Comparison of ENCODE assay signal across 1 cellular context in genomic region chr6:35688605-35689322, GRCh38.
TF ChIP-seq lines count a peak whose summit lies in the region.

FKBP5 (minus strand) TSS chr6:35688915; CDS start chr6:35642824, 46,091 bp downstream.

TF ChIP-seq in GM12878, 131 proteins besides CTCF, POLR2A, EP300 and RAD21 (continued from another document and continues in another):
- no peak for TF ChIP-seq ZBTB40 (IDR thresholded peaks at IDR 0.05; ENCODE audit: borderline replicate concordance)
- TF ChIP-seq SPI1 (IDR thresholded peaks at IDR 0.05; ENCODE audit: borderline replicate concordance, insufficient read depth, low read depth, low read length) = no peak
- TF ChIP-seq NR2C2 (IDR thresholded peaks at IDR 0.05; ENCODE audit: borderline replicate concordance, control insufficient read depth, insufficient read length, low read depth) = no peak
- TF ChIP-seq STAT1 (conservative IDR thresholded peaks at IDR 0.05) = no peak
- no peak for TF ChIP-seq STAT3 (IDR thresholded peaks at IDR 0.05; ENCODE audit: low read depth, low read length)
- TF ChIP-seq KLF5 (IDR thresholded peaks at IDR 0.05; ENCODE audit: partially characterized antibody) = no peak
- 0 out of 2 replicates have a peak, but pooled peaks have one; percentile 16 for TF ChIP-seq ATF7 (IDR thresholded peaks at IDR 0.05; ENCODE audit: low read depth)
- no peak for TF ChIP-seq ZBTB33 (IDR thresholded peaks at IDR 0.05)
- TF ChIP-seq RELA (IDR thresholded peaks at IDR 0.05; ENCODE audit: borderline replicate concordance, partially characterized antibody) = no peak
- 0 out of 2 replicates have a peak, but pooled peaks have one; percentile 7 for TF ChIP-seq MTA2 (IDR thresholded peaks at IDR 0.05; ENCODE audit: low read depth)
- TF ChIP-seq DPF2 (IDR thresholded peaks at IDR 0.05) = peak; percentile 99
- TF ChIP-seq CUX1 (IDR thresholded peaks at IDR 0.05; ENCODE audit: insufficient replicate concordance, low read depth, low read length) = no peak
- TF ChIP-seq SRF (IDR thresholded peaks at IDR 0.05; ENCODE audit: low read depth in 2 of 2, low read length in 2 of 2) = 0 out of 4 replicates have a peak, but pooled peaks of 1 of the 2 experiments have one; percentile 43
- no peak for TF ChIP-seq CHD1 (IDR thresholded peaks at IDR 0.05; ENCODE audit: low read depth, low read length)
- peak; percentile 78; the same call in 1 of the 2 replicates for TF ChIP-seq MAX (IDR thresholded peaks at IDR 0.05; ENCODE audit: low read depth, low read length)
- peak; percentile 97 for TF ChIP-seq NR2F1 (conservative IDR thresholded peaks at IDR 0.05)
- TF ChIP-seq RELB (IDR thresholded peaks at IDR 0.05; ENCODE audit: low read depth) = no peak
- no peak for TF ChIP-seq RBBP5 (conservative IDR thresholded peaks at IDR 0.05)
- TF ChIP-seq GATAD2B (conservative IDR thresholded peaks at IDR 0.05; ENCODE audit: low read depth) = peak; percentile 94; the same call in 1 of the 2 replicates
- TF ChIP-seq RFX5 (IDR thresholded peaks at IDR 0.05; ENCODE audit: low read depth, low read length) = no peak
- TF ChIP-seq HCFC1 (IDR thresholded peaks at IDR 0.05; ENCODE audit: low read length) = no peak
- TF ChIP-seq TCF12 (IDR thresholded peaks at IDR 0.05; ENCODE audit: low read depth, low read length) = no peak
- no peak for TF ChIP-seq PML (IDR thresholded peaks at IDR 0.05; ENCODE audit: low read length)
- TF ChIP-seq CHD4 (IDR thresholded peaks at IDR 0.05) = no peak
- no peak for TF ChIP-seq GABPA (IDR thresholded peaks at IDR 0.05; ENCODE audit: low read depth)
- no peak for TF ChIP-seq BCL3 (IDR thresholded peaks at IDR 0.05; ENCODE audit: borderline replicate concordance, insufficient read depth, low read depth, low read length, poor library complexity, severe bottlenecking)
- TF ChIP-seq ZNF384 (IDR thresholded peaks at IDR 0.05; ENCODE audit: borderline replicate concordance, low read depth, low read length) = no peak
- no peak; the same call in 1 of the 2 replicates for TF ChIP-seq CREB1 (IDR thresholded peaks at IDR 0.05; ENCODE audit: low read depth)
- TF ChIP-seq TCF3 (IDR thresholded peaks at IDR 0.05; ENCODE audit: borderline replicate concordance, insufficient read depth, low read depth, low read length) = peak; percentile 67; the same call in 1 of the 2 replicates
- no peak for TF ChIP-seq TCF7 (IDR thresholded peaks at IDR 0.05; ENCODE audit: borderline replicate concordance)
- peak; percentile 97 for TF ChIP-seq PBX3 (IDR thresholded peaks at IDR 0.05; ENCODE audit: insufficient replicate concordance, low read depth, low read length)
- no peak for TF ChIP-seq CBFB (IDR thresholded peaks at IDR 0.05; ENCODE audit: low read depth)
- TF ChIP-seq ZNF592 (IDR thresholded peaks at IDR 0.05) = no peak
